In the genomic region with DNA sequence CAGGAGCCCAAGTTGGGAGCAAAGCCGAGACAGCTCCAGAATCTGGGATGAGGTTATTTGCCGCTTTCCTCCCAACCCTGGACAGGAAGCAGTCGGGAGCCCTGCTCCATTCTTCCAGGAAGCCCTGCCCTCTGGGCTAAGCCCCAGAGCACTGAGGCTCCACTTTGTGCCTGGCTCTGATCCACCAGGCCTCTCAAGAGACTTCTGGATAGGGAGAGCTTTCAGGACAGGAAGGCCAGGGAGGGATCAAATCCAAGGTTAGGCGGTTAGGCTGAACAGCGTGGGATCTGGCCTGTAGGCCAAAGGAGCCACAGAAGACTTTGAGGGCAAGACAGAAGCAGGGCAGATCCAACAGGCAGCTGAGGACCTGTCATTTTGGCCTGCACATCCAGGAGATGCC, we compare ENCODE assay signal across 8 cellular contexts. TPM values are rescaled to one million over a fixed set of nuclear protein-coding genes. Genes with fewer than 3 reads are reported as not detected.
DNase-seq lines count a peak whose midpoint lies in the region; ATAC-seq and TF ChIP-seq lines count a peak whose summit lies in the region.

No MANE protein-coding gene starts in this region.

- H3K9me3 Mint-ChIP-seq in brain: no peaks in the 10 kb centered on the region

- peaks cover 18% of the 10 kb centered on the region for H3K27me3 Mint-ChIP-seq in brain

- no peak for TF ChIP-seq CTCF in brain (conservative IDR thresholded peaks at IDR 0.05)

- no peaks in the 10 kb centered on the region for H3K36me3 Mint-ChIP-seq in brain

- H3K4me1 Mint-ChIP-seq in brain: peaks cover 67% of the 10 kb centered on the region

- H3K27ac Mint-ChIP-seq in brain: peak overlapping the region in 4 of 5 experiments; percentile 84 to 93 (median 90)

- peak overlapping the region; percentile 79 for H3K27ac ChIP-seq in substantia nigra (ENCODE audit: low read depth, low read length, poor library complexity, severe bottlenecking)

- intact Hi-C loops in left colon (cut with DNase I, micrococcal nuclease): no loop called here

- DNase-seq in AG08396 (ENCODE audit: low spot score): peak; percentile 40
- peak; percentile 54 for DNase-seq in HT1080 (ENCODE audit: low read depth)
- peak; percentile 45 to 69 for DNase-seq in left colon
- peak in 21 of 49 donors; percentile 9 to 66 (median 32) for DNase-seq in substantia nigra (lab: John Stamatoyannopoulos, UW)
- DNase-seq in NCI-H187 (lab: John Stamatoyannopoulos, UW): no peak
- DNase-seq in activated CD4-positive, alpha-beta T cell treated with anti-CD3 and anti-CD28 coated beads for 4 hours: no peak

- ATAC-seq in left colon: no peak
- no peak for ATAC-seq in activated CD4-positive, CD25-positive, alpha-beta regulatory T cell treated with anti-CD3 and anti-CD28 coated beads, Interleukin-2, amount 50 U/mL, for 24 hours

- H3K4me3 Mint-ChIP-seq in brain: peak overlapping the region; percentile 84 to 98 (median 89)

RNA-seq across cellular contexts. Expression of a gene that starts 0.8 kb away (rescaled TPM):
- total RNA-seq in HT1080 (2014; rRNA removed; shearing (Covaris generic)): 27.5 and 28.3 TPM in 2 replicates
- 8.8 and 13.8 TPM in 2 replicates for polyA plus RNA-seq in HT1080 (2015; cell fraction: cytosol; rRNA removed)
- 15.5 and 15.9 TPM in 2 replicates for polyA plus RNA-seq in HT1080 (2015; cell fraction: nucleus; rRNA removed)
- 40.5 TPM for polyA plus RNA-seq in brain (ENCODE audit: insufficient read depth, low read depth, low replicate concordance)
- total RNA-seq in left colon: 10 to 100 TPM; 10.9 to 15.4 TPM

RNA-seq across cellular contexts. Expression of a gene that starts 3.3 kb away (rescaled TPM):
- 31.9 and 39.2 TPM in 2 replicates for total RNA-seq in HT1080 (2014; rRNA removed; shearing (Covaris generic))
- 42.1 and 51.0 TPM in 2 replicates for polyA plus RNA-seq in HT1080 (2015; cell fraction: cytosol; rRNA removed)
- 58.6 and 76.8 TPM in 2 replicates for polyA plus RNA-seq in HT1080 (2015; cell fraction: nucleus; rRNA removed)
- polyA plus RNA-seq in brain (ENCODE audit: insufficient read depth, low read depth, low replicate concordance): 37.7 TPM
- 10 to 100 TPM; 26.6 to 28.5 TPM for total RNA-seq in left colon

Comparison
In these comparisons a context has a peak if more than half of its experiments do, and no peak if none do; other contexts are left out.
1. DNase-seq: peak in AG08396 (single experiment), HT1080 (single experiment) and left colon (2 of 2); none in NCI-H187 (0 of 2) and activated CD4-positive, alpha-beta T cell treated with anti-CD3 and anti-CD28 coated beads for 4 hours (0 of 2).